In the genomic region with DNA sequence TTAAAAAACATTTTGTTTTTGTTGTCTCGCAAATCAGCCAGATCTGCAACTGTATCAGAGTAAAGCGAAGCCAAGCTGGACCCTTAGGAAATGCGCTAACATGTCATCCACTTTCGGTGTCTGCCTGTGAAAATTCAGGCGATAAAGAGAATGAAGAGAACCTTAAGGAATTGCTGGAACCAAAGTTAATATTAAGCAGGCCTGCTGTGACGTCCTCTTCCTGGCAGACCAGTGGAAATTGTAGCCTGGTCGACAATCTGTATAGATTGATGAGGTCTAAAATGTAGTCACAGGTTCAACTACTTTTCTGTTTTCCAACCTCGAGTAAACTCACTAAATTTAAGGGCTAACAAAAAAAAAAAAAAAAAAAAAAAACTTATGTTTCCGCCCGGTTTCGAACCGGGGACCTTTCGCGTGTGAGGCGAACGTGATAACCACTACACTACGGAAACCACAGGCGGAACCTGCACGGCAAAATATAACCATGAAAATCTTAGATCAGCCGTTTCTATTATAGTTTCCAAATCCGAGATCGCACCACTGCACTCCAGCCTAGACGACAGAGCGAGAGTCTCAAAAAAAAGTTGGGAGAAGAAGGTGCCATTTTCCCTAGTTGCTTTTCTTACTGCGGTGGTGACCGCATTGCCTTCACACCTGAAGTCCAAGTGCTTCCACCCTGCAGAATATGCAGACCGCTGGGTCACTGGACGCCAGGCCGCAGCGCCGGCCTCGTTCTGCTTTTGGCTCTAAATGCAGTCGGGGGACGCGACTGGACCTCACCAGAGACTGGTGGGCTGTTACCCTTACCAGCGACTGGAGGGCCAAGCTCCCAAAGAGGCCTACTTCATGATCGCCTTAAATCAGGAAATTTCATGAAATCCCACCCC, we compare ENCODE assay signal across 8 cellular contexts.
A peak's percentile ranks its signal among the peaks of the same experiment; 100 is the strongest.
DNase-seq lines count a peak whose midpoint lies in the region; ATAC-seq and TF ChIP-seq lines count a peak whose summit lies in the region.
"Not testable (repeated sequence)": the region's sequence is repeated elsewhere in the genome, so short reads cannot be mapped to it uniquely, and the experiment has no call there.

No MANE protein-coding gene starts in this region.

- H3K4me3 ChIP-seq in Caco-2 (ENCODE audit: low read depth, low read length): peak overlapping the region; percentile 31
- H3K4me3 ChIP-seq in LNCaP clone FGC (ENCODE audit: low read depth, low read length); right cardiac atrium (ENCODE audit: low read length): not testable (repeated sequence)
- peak overlapping the region; percentile 58 for H3K4me3 ChIP-seq in neural progenitor cell

- not testable (repeated sequence) for TF ChIP-seq CTCF in Caco-2 (IDR thresholded peaks at IDR 0.05; ENCODE audit: insufficient read depth in 1 of 2, low read depth in 1 of 2, low read length in 1 of 2, severe bottlenecking in 1 of 2, unreplicated experiment in 1 of 2); LNCaP clone FGC (IDR thresholded peaks at IDR 0.05; ENCODE audit: control insufficient read depth, extremely low read depth, insufficient read depth); neural progenitor cell (IDR thresholded peaks at IDR 0.05)

- not testable (repeated sequence) for H3K4me1 ChIP-seq in Caco-2; right cardiac atrium (ENCODE audit: control insufficient read depth, insufficient read depth, low read length); neural progenitor cell

- H3K27ac Mint-ChIP-seq in Caco-2 (ENCODE audit: unreplicated experiment): not testable (repeated sequence)
- peak overlapping the region; percentile 72 for H3K27ac Mint-ChIP-seq in neural progenitor cell
- peak overlapping the region in 1 of 2 donors; percentile 97 for H3K27ac Mint-ChIP-seq in stimulated activated naive CD8-positive, alpha-beta T cell treated with anti-CD3 and anti-CD28 coated beads, Interleukin-15, amount 100 ng/mL, for 72 hours

- not testable (repeated sequence) for H3K9me3 Mint-ChIP-seq in Caco-2 (ENCODE audit: unreplicated experiment); neural progenitor cell; stimulated activated naive CD8-positive, alpha-beta T cell treated with anti-CD3 and anti-CD28 coated beads, Interleukin-15, amount 100 ng/mL, for 72 hours

- not testable (repeated sequence) for H3K36me3 ChIP-seq in Caco-2 (ENCODE audit: control insufficient read depth, insufficient read depth, low read length); neural progenitor cell

- H3K9ac ChIP-seq in neural progenitor cell: not testable (repeated sequence)

- not testable (repeated sequence) for H3K27ac ChIP-seq in right cardiac atrium (ENCODE audit: low read length); neural progenitor cell

- H3K4me2 ChIP-seq in neural progenitor cell: peak overlapping the region; percentile 79

- not testable (repeated sequence) for H3K27me3 Mint-ChIP-seq in Caco-2 (ENCODE audit: insufficient read depth, unreplicated experiment); neural progenitor cell (ENCODE audit: insufficient read depth, low read depth); stimulated activated naive CD8-positive, alpha-beta T cell treated with anti-CD3 and anti-CD28 coated beads, Interleukin-15, amount 100 ng/mL, for 72 hours

- not testable (repeated sequence) for H3K79me2 ChIP-seq in neural progenitor cell (ENCODE audit: low read depth)

- CTCF ChIA-PET in Caco-2 (lab: Charles Lee): not testable (repeated sequence)

- H3K4me3 Mint-ChIP-seq in Caco-2 (ENCODE audit: unreplicated experiment) (peak overlapping the region; percentile 59), neural progenitor cell (peak overlapping the region; percentile 81)
- H3K4me3 Mint-ChIP-seq in stimulated activated naive CD8-positive, alpha-beta T cell treated with anti-CD3 and anti-CD28 coated beads, Interleukin-15, amount 100 ng/mL, for 72 hours: peak overlapping the region in 1 of 2 donors; percentile 44

- H3F3A ChIP-seq in neural progenitor cell (ENCODE audit: low read depth): not testable (repeated sequence)

- DNase-seq in Caco-2 (peak; percentile 39 to 68), LNCaP clone FGC (ENCODE audit: low read depth) (peak; percentile 8), RPMI8226 (peak; percentile 81), dedifferentiated amniotic fluid mesenchymal stem cell (ENCODE audit: extremely low spot score) (peak; percentile 70), right cardiac atrium (peak in 2 of 3 donors; percentile 13 to 47), neural progenitor cell (ENCODE audit: low spot score) (peak; percentile 63)
- peak; percentile 76 for DNase-seq in activated CD8-positive, alpha-beta memory T cell treated with anti-CD3 and anti-CD28 coated beads for 24 hours
- peak; percentile 23 to 40 for DNase-seq in stimulated activated naive CD8-positive, alpha-beta T cell treated with anti-CD3 and anti-CD28 coated beads, Interleukin-15, amount 100 ng/mL, for 72 hours

- H3K36me3 Mint-ChIP-seq in Caco-2 (ENCODE audit: insufficient read depth, unreplicated experiment): peaks cover 13% of the 10 kb centered on the region
- not testable (repeated sequence) for H3K36me3 Mint-ChIP-seq in neural progenitor cell

- not testable (repeated sequence) for H3K9me3 ChIP-seq in Caco-2; right cardiac atrium (ENCODE audit: control insufficient read depth, low read length); neural progenitor cell (ENCODE audit: low read depth)

- not testable (repeated sequence) for BruUV-seq in Caco-2 (replicated peaks; lab: Mats Ljungman, UMichigan)

- not testable (repeated sequence) for H2AFZ ChIP-seq in neural progenitor cell (replicated peaks)

- WGBS in right cardiac atrium: 12% methylated on average over 28 of the region's 37 CpGs

- POLR2A ChIA-PET in Caco-2 (lab: Charles Lee): not testable (repeated sequence)

- ATAC-seq in right cardiac atrium: peak; percentile 81 to 85
- ATAC-seq in stimulated activated naive CD8-positive, alpha-beta T cell treated with anti-CD3 and anti-CD28 coated beads, Interleukin-15, amount 100 ng/mL, for 72 hours: not testable (repeated sequence)

- not testable (repeated sequence) for H3K4me1 Mint-ChIP-seq in Caco-2 (ENCODE audit: low read depth, unreplicated experiment); neural progenitor cell; stimulated activated naive CD8-positive, alpha-beta T cell treated with anti-CD3 and anti-CD28 coated beads, Interleukin-15, amount 100 ng/mL, for 72 hours

- H3K27me3 ChIP-seq in Caco-2 (replicated peaks; ENCODE audit: control insufficient read depth, insufficient read depth, low read length); right cardiac atrium (ENCODE audit: control insufficient read depth, insufficient read depth); neural progenitor cell: not testable (repeated sequence)

- not testable (repeated sequence) for H4K20me1 ChIP-seq in neural progenitor cell (ENCODE audit: low read depth)

- intact Hi-C loops in Caco-2 (cut with micrococcal nuclease; ENCODE audit: unreplicated experiment); right cardiac atrium (cut with DNase I): not testable (repeated sequence)

Comparison
In these comparisons a context has a peak if more than half of its experiments do, and no peak if none do; other contexts are left out.
1. DNase-seq: peak in every context shown above with its lines; median percentile 81 in RPMI8226; 76 in activated CD8-positive, alpha-beta memory T cell treated with anti-CD3 and anti-CD28 coated beads for 24 hours; 70 in dedifferentiated amniotic fluid mesenchymal stem cell; 63 in neural progenitor cell; 54 in Caco-2; 32 in stimulated activated naive CD8-positive, alpha-beta T cell treated with anti-CD3 and anti-CD28 coated beads, Interleukin-15, amount 100 ng/mL, for 72 hours; 30 in right cardiac atrium; 8 in LNCaP clone FGC.